Comparison of ENCODE assay signal across 8 cellular contexts in genomic region chr1:151165738-151166505, GRCh38. TPM values are rescaled to one million over a fixed set of nuclear protein-coding genes. Genes with fewer than 3 reads are reported as not detected.
DNase-seq lines count a peak whose midpoint lies in the region; ATAC-seq and TF ChIP-seq lines count a peak whose summit lies in the region.

A gene with protein sequence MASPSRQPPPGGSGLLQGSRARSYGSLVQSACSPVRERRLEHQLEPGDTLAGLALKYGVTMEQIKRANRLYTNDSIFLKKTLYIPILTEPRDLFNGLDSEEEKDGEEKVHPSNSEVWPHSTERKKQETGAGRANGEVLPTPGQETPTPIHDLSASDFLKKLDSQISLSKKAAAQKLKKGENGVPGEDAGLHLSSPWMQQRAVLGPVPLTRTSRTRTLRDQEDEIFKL (minus strand): TSS chr1:151165902. CDS start chr1:151165258, 644 bp downstream.
A gene with protein sequence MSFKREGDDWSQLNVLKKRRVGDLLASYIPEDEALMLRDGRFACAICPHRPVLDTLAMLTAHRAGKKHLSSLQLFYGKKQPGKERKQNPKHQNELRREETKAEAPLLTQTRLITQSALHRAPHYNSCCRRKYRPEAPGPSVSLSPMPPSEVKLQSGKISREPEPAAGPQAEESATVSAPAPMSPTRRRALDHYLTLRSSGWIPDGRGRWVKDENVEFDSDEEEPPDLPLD (plus strand): TSS chr1:151166144. CDS start chr1:151166153, 9 bp downstream.

- ATAC-seq in GM19025 (IDR thresholded peaks at IDR 0.05; ENCODE audit: low read depth, unreplicated experiment) = peak; percentile 88
- peak; percentile 93 for ATAC-seq in HG03280 (IDR thresholded peaks at IDR 0.05; ENCODE audit: unreplicated experiment)
- ATAC-seq in central memory CD8-positive, alpha-beta T cell (replicated peaks; ENCODE audit: extremely low read depth, poor library complexity, severe bottlenecking) = peak; percentile 97

- TF ChIP-seq CTCF in AG09319 (IDR thresholded peaks at IDR 0.05; ENCODE audit: low read depth, low read length) (no peak), spleen (IDR thresholded peaks at IDR 0.05 in 8 of 11, conservative IDR thresholded peaks at IDR 0.05 in 3 of 11) (peak in 10 of 11 experiments; percentile 32 to 83 (median 63))

- 0 to 2% (median 1%) methylated on average over 38 of the region's 38 CpGs for WGBS in spleen, 5 donors

- no peaks in the 10 kb centered on the region for H3K9me3 Mint-ChIP-seq in central memory CD8-positive, alpha-beta T cell

- peak within 1 kb of the TSS; percentile 96 for H3K27ac Mint-ChIP-seq in central memory CD8-positive, alpha-beta T cell (ENCODE audit: low read depth)

- H3K27ac ChIP-seq in spleen = peak within 1 kb of the TSS; percentile 74 to 93 (median 88)

- DNase-seq in AG09319 (ENCODE audit: extremely low read depth, low read depth) (peak; percentile 96), NCI-H345 treated with DMSO at 0.1 percent for 48 hours (lab: John Stamatoyannopoulos, UW; ENCODE audit: unreplicated experiment) (peak; percentile 100), iris pigment epithelial cell (ENCODE audit: low read depth) (peak; percentile 100), spleen (peak; percentile 97)
- peak; percentile 96 for DNase-seq in activated CD4-positive, CD25-positive, alpha-beta regulatory T cell treated with anti-CD3 and anti-CD28 coated beads, Interleukin-2, amount 50 U/mL, for 16 hours (ENCODE audit: low read depth, low spot score)
- DNase-seq in central memory CD8-positive, alpha-beta T cell (ENCODE audit: low spot score in 2 of 2) = peak; percentile 89 to 94

- H3K27me3 ChIP-seq in spleen (replicated peaks in 1 of 7) = no peaks in the 10 kb centered on the region

- no peaks in the 10 kb centered on the region for H3K27me3 Mint-ChIP-seq in central memory CD8-positive, alpha-beta T cell

- peaks cover 48% of the 10 kb centered on the region for H3K4me1 Mint-ChIP-seq in central memory CD8-positive, alpha-beta T cell

- peak; percentile 9 to 91 (median 49) for TF ChIP-seq POLR2A in spleen (IDR thresholded peaks at IDR 0.05)

- peaks cover 0 to 83% (median 33%) of the 10 kb centered on the region in 6 donors for H3K36me3 ChIP-seq in spleen

- peak within 1 kb of the TSS; percentile 65 to 95 (median 80) for H3K4me3 ChIP-seq in spleen

- no peaks in the 10 kb centered on the region for H3K9me3 ChIP-seq in spleen

- peaks cover 15 to 68% (median 40%) of the 10 kb centered on the region in 6 donors for H3K4me1 ChIP-seq in spleen

- peak within 1 kb of the TSS; percentile 89 for H3K4me3 Mint-ChIP-seq in central memory CD8-positive, alpha-beta T cell

- H3K36me3 Mint-ChIP-seq in central memory CD8-positive, alpha-beta T cell (ENCODE audit: insufficient read depth) = peaks cover 49% of the 10 kb centered on the region

- intact Hi-C loops in spleen (cut with DNase I; ENCODE audit: low total_unique reads) = no loop called here

RNA-seq across cellular contexts. Expression of the first gene that starts in this region (rescaled TPM):
- 10 to 100 TPM in 1 of 7 donors, 1 to 10 TPM in 6; 3.7 to 10.0 (median 4.6) TPM for total RNA-seq in spleen
- 1 to 10 TPM; 2.5 to 4.8 (median 2.8) TPM for polyA plus RNA-seq in spleen

RNA-seq across cellular contexts. Expression of the second gene that starts in this region (rescaled TPM):
- total RNA-seq in spleen = 10 to 100 TPM; 36.2 to 63.5 (median 41.5) TPM
- polyA plus RNA-seq in spleen = 10 to 100 TPM; 64.9 to 96.2 (median 74.6) TPM

Comparison
In these comparisons a context has a peak if more than half of its experiments do, and no peak if none do; other contexts are left out.
1. Peak in every context shown above with its lines: DNase-seq, ATAC-seq, H3K4me3 ChIP-seq and H3K27ac ChIP-seq.